In the genomic region with DNA sequence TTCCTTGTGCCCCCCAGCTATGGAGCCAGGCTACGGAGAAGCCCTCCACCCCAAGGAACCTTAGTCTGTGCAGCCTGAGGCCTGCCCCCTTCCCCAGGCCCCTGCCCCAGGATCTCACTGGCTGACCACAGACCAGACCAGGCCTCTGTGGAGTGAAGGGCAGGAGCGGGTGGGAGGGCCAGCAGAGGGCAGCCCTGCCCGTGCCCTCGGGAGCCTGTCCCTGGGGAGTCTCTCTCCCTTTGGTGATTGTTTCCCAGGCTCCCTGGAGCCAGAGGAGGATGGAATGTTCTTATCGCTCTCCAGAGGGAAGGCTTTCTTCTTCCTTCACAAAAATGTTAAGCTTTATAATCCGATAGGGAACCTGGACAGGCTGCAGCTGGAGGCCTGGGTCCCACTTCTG, we compare ENCODE assay signal across 17 cellular contexts.
DNase-seq lines count a peak whose midpoint lies in the region; ATAC-seq, FAIRE-seq and TF ChIP-seq lines count a peak whose summit lies in the region.
"Had no signal": no experiment of that assay in that cellular context is flagged by ENCODE, and none has a peak within 500 bp of the region (broad histone marks: within the 10 kb centered on the region; RNA-seq: fewer than 3 reads in every experiment).

No MANE protein-coding gene starts in this region.

- no peak overlapping the region for H3K27ac ChIP-seq in IMR-90 (ENCODE audit: insufficient read depth, low read length)
- H3K27ac ChIP-seq in body of pancreas, result no peak overlapping the region
- H3K27ac ChIP-seq in pancreas, result no peak overlapping the region

- H3K9me3 ChIP-seq in IMR-90 (ENCODE audit: control insufficient read depth, insufficient read depth, low read length), result no peaks in the 10 kb centered on the region
- no peaks in the 10 kb centered on the region for H3K9me3 ChIP-seq in body of pancreas
- no peaks in the 10 kb centered on the region for H3K9me3 ChIP-seq in pancreas

- H3K4me1 ChIP-seq in IMR-90 (ENCODE audit: control insufficient read depth, insufficient read depth, low read length), result peaks cover 6% of the 10 kb centered on the region
- H3K4me1 ChIP-seq in body of pancreas, result peaks cover 7% of the 10 kb centered on the region
- peaks cover 0 to 6% (median 0%) of the 10 kb centered on the region in 3 donors for H3K4me1 ChIP-seq in pancreas

- H3K9ac ChIP-seq in IMR-90 (ENCODE audit: low read depth, low read length), result no peak overlapping the region

- no CpG with 5 or more reads among the region's 6 CpGs for WGBS in IMR-90 (ENCODE audit: extremely low coverage in 2 of 2, insufficient read length in 1 of 2), 2 experiments
- 71 to 76% methylated on average over 5 to 6 of the region's 6 CpGs for WGBS in body of pancreas, 2 donors
- 79 to 81% methylated on average over 5 to 6 of the region's 6 CpGs for WGBS in pancreas, 2 donors

- peak overlapping the region; percentile 52; the same call in 1 of the 2 replicates for H2BK120ac ChIP-seq in IMR-90 (ENCODE audit: low read depth, low read length)

- DNase-seq in IMR-90 (no peak), body of pancreas (peak; percentile 15 to 41 (median 31)), hepatic stellate cell (ENCODE audit: low spot score) (peak; percentile 72), pancreas (peak in 2 of 6 donors; percentile 19 to 46), hypothalamus (lab: John Stamatoyannopoulos, UW) (no peak), H4 (ENCODE audit: low spot score) (no peak), NCI-H146 (lab: John Stamatoyannopoulos, UW) (no peak)
- DNase-seq: activated CD4-positive, alpha-beta T cell treated with anti-CD3 and anti-CD28 coated beads for 48 hours; activated naive CD8-positive, alpha-beta T cell treated with anti-CD3 and anti-CD28 coated beads, Interleukin-2, amount 50 U/mL, for 24 hours; activated T-cell treated with anti-CD3 and anti-CD28 coated beads, Interleukin-2, amount 50 U/mL, for 1 hour; Kasumi-1; NCI-H1694; NCI-H510A treated with DMSO at 0.1 percent for 48 hours; occipital lobe; T-helper 17 cell had no signal

- intact Hi-C loops in IMR-90 (cut with micrococcal nuclease) (no loop called here), body of pancreas (cut with DNase I) (no loop called here), pancreas (cut with DNase I) (no loop called here)

- TF ChIP-seq POLR2A in IMR-90 (IDR thresholded peaks at IDR 0.05; ENCODE audit: low read depth, low read length) (no peak), body of pancreas (IDR thresholded peaks at IDR 0.05) (no peak)

- no peak overlapping the region; the same call in 1 of the 2 replicates for H2AK5ac ChIP-seq in IMR-90 (ENCODE audit: low read depth, low read length)

- POLR2A ChIA-PET in IMR-90 (lab: Charles Lee; ENCODE audit: unreplicated experiment), result no interaction called here

- no peak overlapping the region for H2BK15ac ChIP-seq in IMR-90 (ENCODE audit: low read depth, low read length)

- H4K8ac ChIP-seq in IMR-90 (ENCODE audit: low read depth in 2 of 2, low read length in 2 of 2), result no peak overlapping the region

- no TSS peak for BruUV-seq in IMR-90 (replicated peaks; lab: Mats Ljungman, UMichigan)

- H2AFZ ChIP-seq in IMR-90 (replicated peaks; ENCODE audit: low read length, poor library complexity), result no peak overlapping the region

- dilution Hi-C loops in IMR-90 (cut with HindIII; ENCODE audit: low sequenced_read_pairs, unreplicated experiment), result no loop called here

- ATAC-seq in IMR-90 (ENCODE audit: low read depth), result 0 out of 2 replicates have a peak, but pooled peaks have one; percentile 21
- peak; percentile 73 for ATAC-seq in body of pancreas
- ATAC-seq in pancreas, result peak; percentile 29 to 77 (median 58)
- no peak for ATAC-seq in GM21526 (IDR thresholded peaks at IDR 0.05; ENCODE audit: low FRiP score, unreplicated experiment)
- ATAC-seq: activated naive CD8-positive, alpha-beta T cell treated with anti-CD3 and anti-CD28 coated beads, Interleukin-2, amount 50 U/mL, for 24 hours; T-helper 17 cell had no signal

- H3K14ac ChIP-seq in IMR-90 (replicated peaks; ENCODE audit: low read depth, low read length), result no peak overlapping the region

- H3K36me3 ChIP-seq in IMR-90 (ENCODE audit: control insufficient read depth, insufficient read depth, low read length) (no peaks in the 10 kb centered on the region), body of pancreas (replicated peaks in 1 of 2; ENCODE audit: insufficient read depth in 1 of 2, low read depth in 2 of 2) (no peaks in the 10 kb centered on the region), pancreas (no peaks in the 10 kb centered on the region)

- no peak overlapping the region for H4K91ac ChIP-seq in IMR-90 (ENCODE audit: insufficient read depth, low read depth, low read length)

- CTCF ChIA-PET in IMR-90 (lab: Yijun Ruan, JAX), result interaction anchor here (0.6 kb wide), 2 partner anchors 467 to 712 kb away, joined by 3 read pairs; no protein-coding TSS in a partner anchor

- H3K23ac ChIP-seq in IMR-90 (ENCODE audit: low read depth, low read length), result no peak overlapping the region

- TF ChIP-seq CTCF in IMR-90 (conservative IDR thresholded peaks at IDR 0.05; ENCODE audit: low read depth, low read length), result peak; percentile 8; the same call in 1 of the 2 replicates
- TF ChIP-seq CTCF in body of pancreas (IDR thresholded peaks at IDR 0.05), result peak in 4 of 7 experiments; percentile 14 to 39 (median 30)
- TF ChIP-seq CTCF in pancreas (IDR thresholded peaks at IDR 0.05), result no peak

- 0 out of 2 replicates have a peak, but pooled peaks have one; percentile 9 for TF ChIP-seq RAD21 in IMR-90 (IDR thresholded peaks at IDR 0.05; ENCODE audit: low read length)

- no peaks in the 10 kb centered on the region for H4K20me1 ChIP-seq in IMR-90 (ENCODE audit: insufficient read depth, low read length)

- no peak overlapping the region for H2AK9ac ChIP-seq in IMR-90 (replicated peaks; ENCODE audit: low read depth, low read length, poor library complexity)

- H3K56ac ChIP-seq in IMR-90 (ENCODE audit: extremely low read depth, insufficient read depth, low read length), result no peak overlapping the region

- H3K18ac ChIP-seq in IMR-90 (ENCODE audit: low read depth, low read length), result no peak overlapping the region

- in situ Hi-C loops in IMR-90 (cut with MboI; ENCODE audit: low sequenced_read_pairs), result no loop called here

- peaks cover 7% of the 10 kb centered on the region for H3K9me1 ChIP-seq in IMR-90 (ENCODE audit: insufficient read depth, low read length)

- no peak overlapping the region for H2BK20ac ChIP-seq in IMR-90 (ENCODE audit: low read depth, low read length)

- H3K27me3 ChIP-seq in IMR-90 (ENCODE audit: control insufficient read depth, insufficient read depth, low read length) (no peaks in the 10 kb centered on the region), body of pancreas (no peaks in the 10 kb centered on the region), pancreas (no peaks in the 10 kb centered on the region)

- no peaks in the 10 kb centered on the region for H3K79me1 ChIP-seq in IMR-90 (ENCODE audit: low read depth in 1 of 2, low read length in 2 of 2)

- no peak overlapping the region for H3K4me2 ChIP-seq in IMR-90 (ENCODE audit: low read depth, low read length)

- H3K4me3 ChIP-seq in IMR-90 (ENCODE audit: insufficient read depth, low read depth, low read length) (no peak overlapping the region), body of pancreas (no peak overlapping the region), pancreas (no peak overlapping the region)

- H4K5ac ChIP-seq in IMR-90 (ENCODE audit: low read depth, low read length), result no peak overlapping the region

- no peak overlapping the region for H3K4ac ChIP-seq in IMR-90 (ENCODE audit: low read depth, low read length)

- H2BK5ac ChIP-seq in IMR-90 (ENCODE audit: low read depth, low read length, poor library complexity, severe bottlenecking), result no peak overlapping the region

- FAIRE-seq in pancreas (lab: Jason Lieb, UNC), result no peak
- FAIRE-seq: H54 had no signal

TF ChIP-seq in IMR-90, 13 proteins besides CTCF, POLR2A, EP300 and RAD21:
- TF ChIP-seq, protein P1, sequence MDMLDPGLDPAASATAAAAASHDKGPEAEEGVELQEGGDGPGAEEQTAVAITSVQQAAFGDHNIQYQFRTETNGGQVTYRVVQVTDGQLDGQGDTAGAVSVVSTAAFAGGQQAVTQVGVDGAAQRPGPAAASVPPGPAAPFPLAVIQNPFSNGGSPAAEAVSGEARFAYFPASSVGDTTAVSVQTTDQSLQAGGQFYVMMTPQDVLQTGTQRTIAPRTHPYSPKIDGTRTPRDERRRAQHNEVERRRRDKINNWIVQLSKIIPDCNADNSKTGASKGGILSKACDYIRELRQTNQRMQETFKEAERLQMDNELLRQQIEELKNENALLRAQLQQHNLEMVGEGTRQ (IDR thresholded peaks at IDR 0.05; ENCODE audit: low read depth, low read length), result no peak
- TF ChIP-seq, protein P2, sequence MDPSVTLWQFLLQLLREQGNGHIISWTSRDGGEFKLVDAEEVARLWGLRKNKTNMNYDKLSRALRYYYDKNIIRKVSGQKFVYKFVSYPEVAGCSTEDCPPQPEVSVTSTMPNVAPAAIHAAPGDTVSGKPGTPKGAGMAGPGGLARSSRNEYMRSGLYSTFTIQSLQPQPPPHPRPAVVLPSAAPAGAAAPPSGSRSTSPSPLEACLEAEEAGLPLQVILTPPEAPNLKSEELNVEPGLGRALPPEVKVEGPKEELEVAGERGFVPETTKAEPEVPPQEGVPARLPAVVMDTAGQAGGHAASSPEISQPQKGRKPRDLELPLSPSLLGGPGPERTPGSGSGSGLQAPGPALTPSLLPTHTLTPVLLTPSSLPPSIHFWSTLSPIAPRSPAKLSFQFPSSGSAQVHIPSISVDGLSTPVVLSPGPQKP (IDR thresholded peaks at IDR 0.05; ENCODE audit: borderline replicate concordance, low read depth, low read length), result no peak
- TF ChIP-seq MAFK (IDR thresholded peaks at IDR 0.05; ENCODE audit: low read depth, low read length) (no peak), BHLHE40 (IDR thresholded peaks at IDR 0.05; ENCODE audit: low read depth, low read length) (no peak), MAZ (IDR thresholded peaks at IDR 0.05; ENCODE audit: borderline replicate concordance, low read depth, low read length) (no peak), RFX5 (IDR thresholded peaks at IDR 0.05; ENCODE audit: low read depth, low read length) (no peak), CHD1 (IDR thresholded peaks at IDR 0.05; ENCODE audit: low read depth, low read length) (no peak), FOS (IDR thresholded peaks at IDR 0.05; ENCODE audit: low read depth, low read length) (no peak), MXI1 (IDR thresholded peaks at IDR 0.05; ENCODE audit: borderline replicate concordance, low read depth, low read length) (no peak)
TF ChIP-seq in IMR-90: peak in this region for 0.

Comparison
In these comparisons a context has a peak if more than half of its experiments do, and no peak if none do; other contexts are left out.
1. DNase-seq: peak in body of pancreas (4 of 4) and hepatic stellate cell (single experiment); none in IMR-90 (single experiment), hypothalamus (0 of 51), H4 (single experiment) and NCI-H146 (single experiment).
2. CTCF ChIP-seq: peak in IMR-90 (single experiment) and body of pancreas (4 of 7); none in pancreas (0 of 4).